ENCODE assay signal across 1 cellular context in the genomic region with DNA sequence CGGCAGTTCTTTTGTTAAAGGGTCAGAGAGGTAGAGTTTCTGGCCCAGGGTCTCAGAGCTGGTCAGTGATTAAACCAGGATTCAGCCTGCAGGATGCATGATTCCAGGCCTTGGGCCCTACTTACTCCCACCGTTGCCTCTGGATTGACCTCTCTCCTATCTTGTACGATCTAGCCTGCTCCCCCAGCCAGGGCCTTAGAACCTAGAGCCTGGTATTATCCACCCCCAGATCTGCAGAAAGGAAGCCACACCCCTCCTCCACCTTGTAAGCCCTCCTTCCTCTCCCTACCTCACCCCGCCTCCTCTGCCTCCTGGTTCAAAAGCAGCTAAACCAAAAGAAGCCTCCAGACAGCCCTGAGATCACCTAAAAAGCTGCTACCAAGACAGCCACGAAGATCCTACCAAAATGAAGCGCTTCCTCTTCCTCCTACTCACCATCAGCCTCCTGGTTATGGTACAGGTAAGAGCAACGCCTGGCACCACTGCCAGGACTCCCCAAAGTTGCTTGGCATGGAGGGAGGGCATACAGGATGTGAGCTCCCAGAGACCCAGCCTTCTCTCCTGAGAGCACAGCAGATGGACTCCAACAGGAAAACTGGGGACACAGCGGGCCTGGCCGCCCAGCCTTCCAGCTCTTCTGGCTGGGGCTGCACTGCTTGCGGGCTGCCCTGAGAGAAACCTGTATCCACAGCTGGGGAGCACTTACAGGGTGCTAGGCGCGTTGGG.
TF ChIP-seq lines count a peak whose summit lies in the region.

A gene with protein sequence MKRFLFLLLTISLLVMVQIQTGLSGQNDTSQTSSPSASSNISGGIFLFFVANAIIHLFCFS (plus strand): TSS at position 347 of the 726 bp plus-strand sequence. CDS start 60 bp downstream, at position 407.

TF ChIP-seq in K562, 482 proteins besides CTCF, POLR2A, EP300 and RAD21 (continued from another document and continues in another):
- TF ChIP-seq ZNF274 (IDR thresholded peaks at IDR 0.05; ENCODE audit: borderline replicate concordance, low read depth, low read length) = no peak
- TF ChIP-seq KAT8 (IDR thresholded peaks at IDR 0.05; ENCODE audit: low read depth) = no peak
- TF ChIP-seq, protein P1, sequence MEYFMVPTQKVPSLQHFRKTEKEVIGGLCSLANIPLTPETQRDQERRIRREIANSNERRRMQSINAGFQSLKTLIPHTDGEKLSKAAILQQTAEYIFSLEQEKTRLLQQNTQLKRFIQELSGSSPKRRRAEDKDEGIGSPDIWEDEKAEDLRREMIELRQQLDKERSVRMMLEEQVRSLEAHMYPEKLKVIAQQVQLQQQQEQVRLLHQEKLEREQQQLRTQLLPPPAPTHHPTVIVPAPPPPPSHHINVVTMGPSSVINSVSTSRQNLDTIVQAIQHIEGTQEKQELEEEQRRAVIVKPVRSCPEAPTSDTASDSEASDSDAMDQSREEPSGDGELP (CRISPR knock-in tag; IDR thresholded peaks at IDR 0.05; ENCODE audit: borderline replicate concordance) = peak; percentile 30; the same call in 1 of the 2 replicates
- TF ChIP-seq, protein P2, sequence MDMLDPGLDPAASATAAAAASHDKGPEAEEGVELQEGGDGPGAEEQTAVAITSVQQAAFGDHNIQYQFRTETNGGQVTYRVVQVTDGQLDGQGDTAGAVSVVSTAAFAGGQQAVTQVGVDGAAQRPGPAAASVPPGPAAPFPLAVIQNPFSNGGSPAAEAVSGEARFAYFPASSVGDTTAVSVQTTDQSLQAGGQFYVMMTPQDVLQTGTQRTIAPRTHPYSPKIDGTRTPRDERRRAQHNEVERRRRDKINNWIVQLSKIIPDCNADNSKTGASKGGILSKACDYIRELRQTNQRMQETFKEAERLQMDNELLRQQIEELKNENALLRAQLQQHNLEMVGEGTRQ (CRISPR knock-in tag; IDR thresholded peaks at IDR 0.05) = no peak
- TF ChIP-seq, protein P3, sequence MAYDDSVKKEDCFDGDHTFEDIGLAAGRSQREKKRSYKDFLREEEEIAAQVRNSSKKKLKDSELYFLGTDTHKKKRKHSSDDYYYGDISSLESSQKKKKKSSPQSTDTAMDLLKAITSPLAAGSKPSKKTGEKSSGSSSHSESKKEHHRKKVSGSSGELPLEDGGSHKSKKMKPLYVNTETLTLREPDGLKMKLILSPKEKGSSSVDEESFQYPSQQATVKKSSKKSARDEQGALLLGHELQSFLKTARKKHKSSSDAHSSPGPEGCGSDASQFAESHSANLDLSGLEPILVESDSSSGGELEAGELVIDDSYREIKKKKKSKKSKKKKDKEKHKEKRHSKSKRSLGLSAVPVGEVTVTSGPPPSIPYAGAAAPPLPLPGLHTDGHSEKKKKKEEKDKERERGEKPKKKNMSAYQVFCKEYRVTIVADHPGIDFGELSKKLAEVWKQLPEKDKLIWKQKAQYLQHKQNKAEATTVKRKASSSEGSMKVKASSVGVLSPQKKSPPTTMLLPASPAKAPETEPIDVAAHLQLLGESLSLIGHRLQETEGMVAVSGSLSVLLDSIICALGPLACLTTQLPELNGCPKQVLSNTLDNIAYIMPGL (CRISPR knock-in tag; IDR thresholded peaks at IDR 0.05) = no peak
- TF ChIP-seq ATF1 (CRISPR knock-in tag; IDR thresholded peaks at IDR 0.05) = no peak
- no peak for TF ChIP-seq ATF1 (tag; IDR thresholded peaks at IDR 0.05)
- no peak for TF ChIP-seq ZNF24 (IDR thresholded peaks at IDR 0.05)
- no peak for TF ChIP-seq RBM25 (IDR thresholded peaks at IDR 0.05; ENCODE audit: low read depth, low read length, severe bottlenecking)
- TF ChIP-seq MTA3 (IDR thresholded peaks at IDR 0.05; ENCODE audit: borderline replicate concordance) = no peak
- TF ChIP-seq ZNF212 (CRISPR knock-in tag; IDR thresholded peaks at IDR 0.05) = no peak
- peak; percentile 54 for TF ChIP-seq CTBP1 (IDR thresholded peaks at IDR 0.05; ENCODE audit: borderline replicate concordance)
- TF ChIP-seq, protein P4, sequence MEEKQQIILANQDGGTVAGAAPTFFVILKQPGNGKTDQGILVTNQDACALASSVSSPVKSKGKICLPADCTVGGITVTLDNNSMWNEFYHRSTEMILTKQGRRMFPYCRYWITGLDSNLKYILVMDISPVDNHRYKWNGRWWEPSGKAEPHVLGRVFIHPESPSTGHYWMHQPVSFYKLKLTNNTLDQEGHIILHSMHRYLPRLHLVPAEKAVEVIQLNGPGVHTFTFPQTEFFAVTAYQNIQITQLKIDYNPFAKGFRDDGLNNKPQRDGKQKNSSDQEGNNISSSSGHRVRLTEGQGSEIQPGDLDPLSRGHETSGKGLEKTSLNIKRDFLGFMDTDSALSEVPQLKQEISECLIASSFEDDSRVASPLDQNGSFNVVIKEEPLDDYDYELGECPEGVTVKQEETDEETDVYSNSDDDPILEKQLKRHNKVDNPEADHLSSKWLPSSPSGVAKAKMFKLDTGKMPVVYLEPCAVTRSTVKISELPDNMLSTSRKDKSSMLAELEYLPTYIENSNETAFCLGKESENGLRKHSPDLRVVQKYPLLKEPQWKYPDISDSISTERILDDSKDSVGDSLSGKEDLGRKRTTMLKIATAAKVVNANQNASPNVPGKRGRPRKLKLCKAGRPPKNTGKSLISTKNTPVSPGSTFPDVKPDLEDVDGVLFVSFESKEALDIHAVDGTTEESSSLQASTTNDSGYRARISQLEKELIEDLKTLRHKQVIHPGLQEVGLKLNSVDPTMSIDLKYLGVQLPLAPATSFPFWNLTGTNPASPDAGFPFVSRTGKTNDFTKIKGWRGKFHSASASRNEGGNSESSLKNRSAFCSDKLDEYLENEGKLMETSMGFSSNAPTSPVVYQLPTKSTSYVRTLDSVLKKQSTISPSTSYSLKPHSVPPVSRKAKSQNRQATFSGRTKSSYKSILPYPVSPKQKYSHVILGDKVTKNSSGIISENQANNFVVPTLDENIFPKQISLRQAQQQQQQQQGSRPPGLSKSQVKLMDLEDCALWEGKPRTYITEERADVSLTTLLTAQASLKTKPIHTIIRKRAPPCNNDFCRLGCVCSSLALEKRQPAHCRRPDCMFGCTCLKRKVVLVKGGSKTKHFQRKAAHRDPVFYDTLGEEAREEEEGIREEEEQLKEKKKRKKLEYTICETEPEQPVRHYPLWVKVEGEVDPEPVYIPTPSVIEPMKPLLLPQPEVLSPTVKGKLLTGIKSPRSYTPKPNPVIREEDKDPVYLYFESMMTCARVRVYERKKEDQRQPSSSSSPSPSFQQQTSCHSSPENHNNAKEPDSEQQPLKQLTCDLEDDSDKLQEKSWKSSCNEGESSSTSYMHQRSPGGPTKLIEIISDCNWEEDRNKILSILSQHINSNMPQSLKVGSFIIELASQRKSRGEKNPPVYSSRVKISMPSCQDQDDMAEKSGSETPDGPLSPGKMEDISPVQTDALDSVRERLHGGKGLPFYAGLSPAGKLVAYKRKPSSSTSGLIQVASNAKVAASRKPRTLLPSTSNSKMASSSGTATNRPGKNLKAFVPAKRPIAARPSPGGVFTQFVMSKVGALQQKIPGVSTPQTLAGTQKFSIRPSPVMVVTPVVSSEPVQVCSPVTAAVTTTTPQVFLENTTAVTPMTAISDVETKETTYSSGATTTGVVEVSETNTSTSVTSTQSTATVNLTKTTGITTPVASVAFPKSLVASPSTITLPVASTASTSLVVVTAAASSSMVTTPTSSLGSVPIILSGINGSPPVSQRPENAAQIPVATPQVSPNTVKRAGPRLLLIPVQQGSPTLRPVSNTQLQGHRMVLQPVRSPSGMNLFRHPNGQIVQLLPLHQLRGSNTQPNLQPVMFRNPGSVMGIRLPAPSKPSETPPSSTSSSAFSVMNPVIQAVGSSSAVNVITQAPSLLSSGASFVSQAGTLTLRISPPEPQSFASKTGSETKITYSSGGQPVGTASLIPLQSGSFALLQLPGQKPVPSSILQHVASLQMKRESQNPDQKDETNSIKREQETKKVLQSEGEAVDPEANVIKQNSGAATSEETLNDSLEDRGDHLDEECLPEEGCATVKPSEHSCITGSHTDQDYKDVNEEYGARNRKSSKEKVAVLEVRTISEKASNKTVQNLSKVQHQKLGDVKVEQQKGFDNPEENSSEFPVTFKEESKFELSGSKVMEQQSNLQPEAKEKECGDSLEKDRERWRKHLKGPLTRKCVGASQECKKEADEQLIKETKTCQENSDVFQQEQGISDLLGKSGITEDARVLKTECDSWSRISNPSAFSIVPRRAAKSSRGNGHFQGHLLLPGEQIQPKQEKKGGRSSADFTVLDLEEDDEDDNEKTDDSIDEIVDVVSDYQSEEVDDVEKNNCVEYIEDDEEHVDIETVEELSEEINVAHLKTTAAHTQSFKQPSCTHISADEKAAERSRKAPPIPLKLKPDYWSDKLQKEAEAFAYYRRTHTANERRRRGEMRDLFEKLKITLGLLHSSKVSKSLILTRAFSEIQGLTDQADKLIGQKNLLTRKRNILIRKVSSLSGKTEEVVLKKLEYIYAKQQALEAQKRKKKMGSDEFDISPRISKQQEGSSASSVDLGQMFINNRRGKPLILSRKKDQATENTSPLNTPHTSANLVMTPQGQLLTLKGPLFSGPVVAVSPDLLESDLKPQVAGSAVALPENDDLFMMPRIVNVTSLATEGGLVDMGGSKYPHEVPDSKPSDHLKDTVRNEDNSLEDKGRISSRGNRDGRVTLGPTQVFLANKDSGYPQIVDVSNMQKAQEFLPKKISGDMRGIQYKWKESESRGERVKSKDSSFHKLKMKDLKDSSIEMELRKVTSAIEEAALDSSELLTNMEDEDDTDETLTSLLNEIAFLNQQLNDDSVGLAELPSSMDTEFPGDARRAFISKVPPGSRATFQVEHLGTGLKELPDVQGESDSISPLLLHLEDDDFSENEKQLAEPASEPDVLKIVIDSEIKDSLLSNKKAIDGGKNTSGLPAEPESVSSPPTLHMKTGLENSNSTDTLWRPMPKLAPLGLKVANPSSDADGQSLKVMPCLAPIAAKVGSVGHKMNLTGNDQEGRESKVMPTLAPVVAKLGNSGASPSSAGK (IDR thresholded peaks at IDR 0.05) = no peak
- TF ChIP-seq U2AF2 (optimal IDR thresholded peaks at IDR 0.05; ENCODE audit: low read depth, low read length) = no peak
- no peak for TF ChIP-seq ARID2 (IDR thresholded peaks at IDR 0.05)
- TF ChIP-seq KDM1A (IDR thresholded peaks at IDR 0.05) = no peak
- no peak for TF ChIP-seq HMG20B (CRISPR knock-in tag; IDR thresholded peaks at IDR 0.05)
- TF ChIP-seq CBFA2T3 (IDR thresholded peaks at IDR 0.05) = peak; percentile 3; the same call in 1 of the 2 replicates
- TF ChIP-seq RBBP5 (IDR thresholded peaks at IDR 0.05; ENCODE audit: borderline replicate concordance, insufficient read depth, low read length, poor library complexity, severe bottlenecking) = no peak
- TF ChIP-seq BACH1 (tag; IDR thresholded peaks at IDR 0.05) = no peak
- TF ChIP-seq NCOA2 (IDR thresholded peaks at IDR 0.05; ENCODE audit: partially characterized antibody in 2 of 2) = no peak
- TF ChIP-seq, protein P5, sequence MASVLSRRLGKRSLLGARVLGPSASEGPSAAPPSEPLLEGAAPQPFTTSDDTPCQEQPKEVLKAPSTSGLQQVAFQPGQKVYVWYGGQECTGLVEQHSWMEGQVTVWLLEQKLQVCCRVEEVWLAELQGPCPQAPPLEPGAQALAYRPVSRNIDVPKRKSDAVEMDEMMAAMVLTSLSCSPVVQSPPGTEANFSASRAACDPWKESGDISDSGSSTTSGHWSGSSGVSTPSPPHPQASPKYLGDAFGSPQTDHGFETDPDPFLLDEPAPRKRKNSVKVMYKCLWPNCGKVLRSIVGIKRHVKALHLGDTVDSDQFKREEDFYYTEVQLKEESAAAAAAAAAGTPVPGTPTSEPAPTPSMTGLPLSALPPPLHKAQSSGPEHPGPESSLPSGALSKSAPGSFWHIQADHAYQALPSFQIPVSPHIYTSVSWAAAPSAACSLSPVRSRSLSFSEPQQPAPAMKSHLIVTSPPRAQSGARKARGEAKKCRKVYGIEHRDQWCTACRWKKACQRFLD (CRISPR knock-in tag; IDR thresholded peaks at IDR 0.05) = no peak
- no peak for TF ChIP-seq YBX1 (IDR thresholded peaks at IDR 0.05)
- no peak for TF ChIP-seq HNRNPK (IDR thresholded peaks at IDR 0.05; ENCODE audit: low read depth, low read length, poor library complexity, severe bottlenecking)
- TF ChIP-seq CEBPG (CRISPR knock-in tag; IDR thresholded peaks at IDR 0.05) = no peak
- TF ChIP-seq CEBPG (tag; conservative IDR thresholded peaks at IDR 0.05 in 1 of 2, IDR thresholded peaks at IDR 0.05 in 1 of 2) = no peak
- TF ChIP-seq, protein P6, sequence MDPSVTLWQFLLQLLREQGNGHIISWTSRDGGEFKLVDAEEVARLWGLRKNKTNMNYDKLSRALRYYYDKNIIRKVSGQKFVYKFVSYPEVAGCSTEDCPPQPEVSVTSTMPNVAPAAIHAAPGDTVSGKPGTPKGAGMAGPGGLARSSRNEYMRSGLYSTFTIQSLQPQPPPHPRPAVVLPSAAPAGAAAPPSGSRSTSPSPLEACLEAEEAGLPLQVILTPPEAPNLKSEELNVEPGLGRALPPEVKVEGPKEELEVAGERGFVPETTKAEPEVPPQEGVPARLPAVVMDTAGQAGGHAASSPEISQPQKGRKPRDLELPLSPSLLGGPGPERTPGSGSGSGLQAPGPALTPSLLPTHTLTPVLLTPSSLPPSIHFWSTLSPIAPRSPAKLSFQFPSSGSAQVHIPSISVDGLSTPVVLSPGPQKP (CRISPR knock-in tag; IDR thresholded peaks at IDR 0.05) = no peak
- no peak for TF ChIP-seq SMARCC2 (IDR thresholded peaks at IDR 0.05; ENCODE audit: low read depth)
- no peak for TF ChIP-seq GTF2A2 (tag; IDR thresholded peaks at IDR 0.05)
- TF ChIP-seq MTA2 (IDR thresholded peaks at IDR 0.05; ENCODE audit: low read depth) = peak; percentile 7; the same call in 1 of the 2 replicates
- no peak for TF ChIP-seq ZC3H8 (IDR thresholded peaks at IDR 0.05)
- no peak for TF ChIP-seq DDX20 (tag; IDR thresholded peaks at IDR 0.05; ENCODE audit: low read depth)
- TF ChIP-seq ZZZ3 (IDR thresholded peaks at IDR 0.05) = no peak
- TF ChIP-seq TCF7L2 (IDR thresholded peaks at IDR 0.05; ENCODE audit: low read depth, low read length) = no peak
- no peak for TF ChIP-seq POLR3G (IDR thresholded peaks at IDR 0.05; ENCODE audit: extremely low read depth, insufficient read length, insufficient replicate concordance)
- no peak for TF ChIP-seq NFIC (IDR thresholded peaks at IDR 0.05)
- TF ChIP-seq, protein P7, sequence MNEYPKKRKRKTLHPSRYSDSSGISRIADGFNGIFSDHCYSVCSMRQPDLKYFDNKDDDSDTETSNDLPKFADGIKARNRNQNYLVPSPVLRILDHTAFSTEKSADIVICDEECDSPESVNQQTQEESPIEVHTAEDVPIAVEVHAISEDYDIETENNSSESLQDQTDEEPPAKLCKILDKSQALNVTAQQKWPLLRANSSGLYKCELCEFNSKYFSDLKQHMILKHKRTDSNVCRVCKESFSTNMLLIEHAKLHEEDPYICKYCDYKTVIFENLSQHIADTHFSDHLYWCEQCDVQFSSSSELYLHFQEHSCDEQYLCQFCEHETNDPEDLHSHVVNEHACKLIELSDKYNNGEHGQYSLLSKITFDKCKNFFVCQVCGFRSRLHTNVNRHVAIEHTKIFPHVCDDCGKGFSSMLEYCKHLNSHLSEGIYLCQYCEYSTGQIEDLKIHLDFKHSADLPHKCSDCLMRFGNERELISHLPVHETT (CRISPR knock-in tag; conservative IDR thresholded peaks at IDR 0.05 in 1 of 2, IDR thresholded peaks at IDR 0.05 in 1 of 2) = 0 out of 4 replicates have a peak, but pooled peaks of 1 of the 2 experiments have one; percentile 30
